Comparison of ENCODE assay signal across 1 cellular context in genomic region chr1:59061876-59062275, GRCh38.
A peak's percentile ranks its signal among the peaks of the same experiment; 100 is the strongest.
TF ChIP-seq lines count a peak whose summit lies in the region.

No MANE protein-coding gene starts in this region.

TF ChIP-seq in HEK293, 187 proteins besides CTCF, POLR2A, EP300 and RAD21 (continued from another document):
- TF ChIP-seq PRDM4 (tag by site-specific recombination; IDR thresholded peaks at IDR 0.05), result no peak
- TF ChIP-seq ZNF155 (tag by site-specific recombination; IDR thresholded peaks at IDR 0.05), result no peak
- no peak for TF ChIP-seq PRDM1 (tag by site-specific recombination; IDR thresholded peaks at IDR 0.05)
- no peak for TF ChIP-seq FEZF1 (tag by site-specific recombination; IDR thresholded peaks at IDR 0.05)
- TF ChIP-seq GLI4 (tag by site-specific recombination; IDR thresholded peaks at IDR 0.05), result no peak
- TF ChIP-seq ZNF324 (tag by site-specific recombination; IDR thresholded peaks at IDR 0.05), result no peak; the same call in 1 of the 2 replicates
- no peak for TF ChIP-seq HOXA7 (CRISPR knock-in tag; IDR thresholded peaks at IDR 0.05; ENCODE audit: borderline replicate concordance)
- TF ChIP-seq ZNF311 (tag by site-specific recombination; IDR thresholded peaks at IDR 0.05; ENCODE audit: borderline replicate concordance), result no peak
- TF ChIP-seq IKZF3 (tag by site-specific recombination; IDR thresholded peaks at IDR 0.05), result 0 out of 2 replicates have a peak, but pooled peaks have one; percentile 29
- no peak for TF ChIP-seq ZNF558 (tag by site-specific recombination; IDR thresholded peaks at IDR 0.05)
- TF ChIP-seq ZBTB20 (tag by site-specific recombination; IDR thresholded peaks at IDR 0.05), result peak; percentile 70
- TF ChIP-seq KLF16 (tag by site-specific recombination; IDR thresholded peaks at IDR 0.05), result no peak
- TF ChIP-seq KLF1 (tag by site-specific recombination; IDR thresholded peaks at IDR 0.05), result no peak
- no peak for TF ChIP-seq ZSCAN23 (tag by site-specific recombination; IDR thresholded peaks at IDR 0.05)
- TF ChIP-seq GFI1B (tag by site-specific recombination; IDR thresholded peaks at IDR 0.05), result no peak
- TF ChIP-seq ZNF580 (tag by site-specific recombination; IDR thresholded peaks at IDR 0.05), result no peak
- peak; percentile 63 for TF ChIP-seq SP2 (tag by site-specific recombination; IDR thresholded peaks at IDR 0.05)
- no peak for TF ChIP-seq ZNF626 (tag by site-specific recombination; IDR thresholded peaks at IDR 0.05)
- peak; percentile 60 for TF ChIP-seq ZBTB17 (tag by site-specific recombination; IDR thresholded peaks at IDR 0.05)
- no peak for TF ChIP-seq ZNF221 (tag by site-specific recombination; IDR thresholded peaks at IDR 0.05; ENCODE audit: borderline replicate concordance)
- TF ChIP-seq ZNF518A (tag by site-specific recombination; conservative IDR thresholded peaks at IDR 0.05; ENCODE audit: low read depth), result peak; percentile 85
- no peak for TF ChIP-seq ZNF292 (tag by site-specific recombination; IDR thresholded peaks at IDR 0.05; ENCODE audit: borderline replicate concordance, low read depth)
- no peak for TF ChIP-seq ZNF777 (tag by site-specific recombination; IDR thresholded peaks at IDR 0.05; ENCODE audit: borderline replicate concordance)
- no peak for TF ChIP-seq ZSCAN16 (tag by site-specific recombination; IDR thresholded peaks at IDR 0.05)
- 0 out of 2 replicates have a peak, but pooled peaks have one; percentile 43 for TF ChIP-seq ZNF24 (tag by site-specific recombination; IDR thresholded peaks at IDR 0.05)
- TF ChIP-seq ZNF514 (tag by site-specific recombination; IDR thresholded peaks at IDR 0.05), result no peak
- TF ChIP-seq ZNF776 (tag by site-specific recombination; IDR thresholded peaks at IDR 0.05; ENCODE audit: borderline replicate concordance), result no peak
- TF ChIP-seq ZNF354C (tag by site-specific recombination; IDR thresholded peaks at IDR 0.05; ENCODE audit: borderline replicate concordance, low read depth), result no peak
- no peak for TF ChIP-seq SCRT2 (tag by site-specific recombination; IDR thresholded peaks at IDR 0.05)
- TF ChIP-seq PATZ1 (tag by site-specific recombination; IDR thresholded peaks at IDR 0.05), result no peak
- peak; percentile 58; the same call in 1 of the 2 replicates for TF ChIP-seq ZBTB21 (tag by site-specific recombination; IDR thresholded peaks at IDR 0.05)
- no peak for TF ChIP-seq ZNF830 (tag by site-specific recombination; IDR thresholded peaks at IDR 0.05; ENCODE audit: low read depth)
- no peak for TF ChIP-seq ZNF280C (tag by site-specific recombination; IDR thresholded peaks at IDR 0.05)
- no peak for TF ChIP-seq ZFHX2 (tag by site-specific recombination; conservative IDR thresholded peaks at IDR 0.05)
- TF ChIP-seq ZNF610 (tag by site-specific recombination; IDR thresholded peaks at IDR 0.05; ENCODE audit: borderline replicate concordance), result no peak
- TF ChIP-seq GLI2 (tag by site-specific recombination; IDR thresholded peaks at IDR 0.05; ENCODE audit: borderline replicate concordance, low read depth), result no peak
- TF ChIP-seq ZNF114 (tag by site-specific recombination; IDR thresholded peaks at IDR 0.05), result no peak
- TF ChIP-seq, protein P1, sequence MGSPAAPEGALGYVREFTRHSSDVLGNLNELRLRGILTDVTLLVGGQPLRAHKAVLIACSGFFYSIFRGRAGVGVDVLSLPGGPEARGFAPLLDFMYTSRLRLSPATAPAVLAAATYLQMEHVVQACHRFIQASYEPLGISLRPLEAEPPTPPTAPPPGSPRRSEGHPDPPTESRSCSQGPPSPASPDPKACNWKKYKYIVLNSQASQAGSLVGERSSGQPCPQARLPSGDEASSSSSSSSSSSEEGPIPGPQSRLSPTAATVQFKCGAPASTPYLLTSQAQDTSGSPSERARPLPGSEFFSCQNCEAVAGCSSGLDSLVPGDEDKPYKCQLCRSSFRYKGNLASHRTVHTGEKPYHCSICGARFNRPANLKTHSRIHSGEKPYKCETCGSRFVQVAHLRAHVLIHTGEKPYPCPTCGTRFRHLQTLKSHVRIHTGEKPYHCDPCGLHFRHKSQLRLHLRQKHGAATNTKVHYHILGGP (tag by site-specific recombination; IDR thresholded peaks at IDR 0.05), result no peak
- no peak for TF ChIP-seq ZNF394 (tag by site-specific recombination; IDR thresholded peaks at IDR 0.05; ENCODE audit: borderline replicate concordance)
- TF ChIP-seq PBX3 (CRISPR knock-in tag; IDR thresholded peaks at IDR 0.05), result no peak
- TF ChIP-seq SP3 (tag by site-specific recombination; IDR thresholded peaks at IDR 0.05), result peak; percentile 43; the same call in 1 of the 2 replicates
- no peak for TF ChIP-seq ZNF2 (tag by site-specific recombination; IDR thresholded peaks at IDR 0.05)
